In genomic region chr9:112325600-112325999, GRCh38 we compare ENCODE assay signal across 1 cellular context.
TF ChIP-seq lines count a peak whose summit lies in the region.

No MANE protein-coding gene starts in this region.

TF ChIP-seq in GM12878, 131 proteins besides CTCF, POLR2A, EP300 and RAD21:
- TF ChIP-seq FOS (IDR thresholded peaks at IDR 0.05; ENCODE audit: borderline replicate concordance, extremely low read depth, insufficient read length) (no peak), ZBTB40 (IDR thresholded peaks at IDR 0.05; ENCODE audit: borderline replicate concordance) (no peak), IKZF1 (conservative IDR thresholded peaks at IDR 0.05) (no peak), BACH1 (IDR thresholded peaks at IDR 0.05; ENCODE audit: borderline replicate concordance) (no peak), CEBPB (IDR thresholded peaks at IDR 0.05; ENCODE audit: borderline replicate concordance in 1 of 2, low read depth in 2 of 2, low read length in 2 of 2) (no peak), RFX5 (IDR thresholded peaks at IDR 0.05; ENCODE audit: low read depth, low read length) (no peak), MTA3 (IDR thresholded peaks at IDR 0.05; ENCODE audit: borderline replicate concordance, low read length) (no peak), RAD51 (IDR thresholded peaks at IDR 0.05) (no peak)
